8 cellular contexts compared by ENCODE assay signal in genomic region chr6:31822038-31822821, GRCh38. TPM values are rescaled to one million over a fixed set of nuclear protein-coding genes. Genes with fewer than 3 reads are reported as not detected.
DNase-seq lines count a peak whose midpoint lies in the region; ATAC-seq, FAIRE-seq and TF ChIP-seq lines count a peak whose summit lies in the region.

No MANE protein-coding gene starts in this region.

- TF ChIP-seq CTCF in WERI-Rb-1 (IDR thresholded peaks at IDR 0.05; ENCODE audit: low read depth, low read length) (no peak), kidney (IDR thresholded peaks at IDR 0.05; ENCODE audit: borderline replicate concordance, extremely low read depth, insufficient read depth) (no peak), smooth muscle cell (IDR thresholded peaks at IDR 0.05; ENCODE audit: borderline replicate concordance, insufficient read depth, poor library complexity, severe bottlenecking) (no peak)

- peaks cover 4% of the 10 kb centered on the region for H4K20me1 ChIP-seq in smooth muscle cell (ENCODE audit: low read depth)

- DNase-seq in AG08395 (ENCODE audit: low spot score) (peak; percentile 80), LoVo (ENCODE audit: low spot score) (peak; percentile 62), WERI-Rb-1 (no peak), cerebellum (ENCODE audit: low spot score) (peak; percentile 89), kidney (peak; percentile 92), smooth muscle cell (lab: John Stamatoyannopoulos, UW; ENCODE audit: unreplicated experiment) (peak; percentile 38), cerebellar nuclear complex (lab: John Stamatoyannopoulos, UW) (no peak)

- intact Hi-C loops in kidney (cut with DNase I): no loop called here

- H3K9me3 ChIP-seq in WERI-Rb-1 (ENCODE audit: severe bottlenecking) (peaks cover 14% of the 10 kb centered on the region), kidney (ENCODE audit: control insufficient read depth in 1 of 2, low read length in 2 of 2) (no peaks in the 10 kb centered on the region), smooth muscle cell (replicated peaks; ENCODE audit: low read depth) (no peaks in the 10 kb centered on the region)

- H3K27me3 ChIP-seq in WERI-Rb-1 (ENCODE audit: insufficient read depth, low read depth, severe bottlenecking) (no peaks in the 10 kb centered on the region), smooth muscle cell (ENCODE audit: low read depth) (no peaks in the 10 kb centered on the region)

- H3K4me1 ChIP-seq in kidney (ENCODE audit: control insufficient read depth in 1 of 2, insufficient read depth in 1 of 2, low read depth in 1 of 2, low read length in 2 of 2) (peaks cover 18 to 22% of the 10 kb centered on the region in 2 donors), smooth muscle cell (ENCODE audit: low read depth) (peaks cover 22% of the 10 kb centered on the region)

- H3K4me3 ChIP-seq in WERI-Rb-1 (ENCODE audit: low read depth, low read length) (peak overlapping the region; percentile 26; the same call in 1 of the 2 replicates), kidney (ENCODE audit: low read length in 2 of 2) (peak overlapping the region; percentile 73 to 85), smooth muscle cell (peak overlapping the region; percentile 64)

- H3K9ac ChIP-seq in kidney (ENCODE audit: low read length in 2 of 2): peak overlapping the region; percentile 100
- peak overlapping the region; percentile 82 for H3K9ac ChIP-seq in smooth muscle cell (ENCODE audit: low read depth)

- peak; percentile 37 for ATAC-seq in GM18907 (IDR thresholded peaks at IDR 0.05; ENCODE audit: unreplicated experiment)

- no peak for FAIRE-seq in kidney (lab: Jason Lieb, UNC)

- H3K79me2 ChIP-seq in smooth muscle cell (ENCODE audit: low read depth): peaks cover 14% of the 10 kb centered on the region

- H3F3A ChIP-seq in smooth muscle cell (ENCODE audit: low read depth): peaks cover 21% of the 10 kb centered on the region

- WGBS in smooth muscle cell (ENCODE audit: low lambda C conversion rate): 6% methylated on average over 17 of the region's 25 CpGs

- H3K27ac ChIP-seq in WERI-Rb-1 (no peak overlapping the region), kidney (ENCODE audit: low read depth in 2 of 2, low read length in 2 of 2) (peak overlapping the region; percentile 99 to 100), smooth muscle cell (ENCODE audit: low read depth) (peak overlapping the region; percentile 83)

- peak overlapping the region; percentile 86 for H3K4me2 ChIP-seq in smooth muscle cell

- H3K36me3 ChIP-seq in WERI-Rb-1 (no peaks in the 10 kb centered on the region), kidney (ENCODE audit: control insufficient read depth in 1 of 2, insufficient read depth in 2 of 2, low read length in 2 of 2) (no peaks in the 10 kb centered on the region), smooth muscle cell (ENCODE audit: low read depth) (no peaks in the 10 kb centered on the region)

- H2AFZ ChIP-seq in smooth muscle cell (ENCODE audit: low read depth): no peak overlapping the region

RNA-seq across cellular contexts. Expression of gene HSPA1B, which starts 5.3 kb away (rescaled TPM):
- total RNA-seq in cerebellum (97.4 TPM), kidney (142 TPM), smooth muscle cell (33.6 and 43.1 TPM in 2 replicates)
- polyA plus RNA-seq in kidney (ENCODE audit: insufficient read depth, low read depth, low replicate concordance) (175 TPM), smooth muscle cell (30.7 and 36.7 TPM in 2 replicates)

RNA-seq across cellular contexts. Expression of gene HSPA1A, which starts 6.9 kb away (rescaled TPM):
- total RNA-seq in cerebellum: 71.1 TPM
- total RNA-seq in kidney: 133 TPM
- polyA plus RNA-seq in kidney (ENCODE audit: insufficient read depth, low read depth, low replicate concordance): 209 TPM
- total RNA-seq in smooth muscle cell: 52.6 and 59.5 TPM in 2 replicates
- 61.2 and 71.6 TPM in 2 replicates for polyA plus RNA-seq in smooth muscle cell

RNA-seq across cellular contexts. Expression of gene HSPA1L, which starts 7.1 kb away (rescaled TPM):
- total RNA-seq in cerebellum (4.2 TPM), kidney (1.7 TPM), smooth muscle cell (0.63 and 0.94 TPM in 2 replicates)
- polyA plus RNA-seq in kidney (ENCODE audit: insufficient read depth, low read depth, low replicate concordance) (2.3 TPM), smooth muscle cell (0.19 and 1.0 TPM in 2 replicates)

RNA-seq across cellular contexts. Expression of gene LSM2, which starts 15.5 kb away (rescaled TPM):
- total RNA-seq in cerebellum: 17.7 TPM
- 41.6 TPM for total RNA-seq in kidney
- 70.6 TPM for polyA plus RNA-seq in kidney (ENCODE audit: insufficient read depth, low read depth, low replicate concordance)
- total RNA-seq in smooth muscle cell: 62.0 and 91.2 TPM in 2 replicates
- polyA plus RNA-seq in smooth muscle cell: 73.6 and 81.6 TPM in 2 replicates

RNA-seq across cellular contexts. Expression of gene VARS1, which starts 26.7 kb away (rescaled TPM):
- total RNA-seq in cerebellum (23.0 TPM), kidney (79.0 TPM), smooth muscle cell (31.9 and 60.8 TPM in 2 replicates)
- polyA plus RNA-seq in kidney (ENCODE audit: insufficient read depth, low read depth, low replicate concordance) (30.3 TPM), smooth muscle cell (76.9 and 80.8 TPM in 2 replicates)

Comparison
In these comparisons a context has a peak if more than half of its experiments do, and no peak if none do; other contexts are left out.
1. DNase-seq: peak in AG08395 (single experiment), LoVo (single experiment), cerebellum (single experiment), kidney (single experiment) and smooth muscle cell (single experiment); none in WERI-Rb-1 (single experiment) and cerebellar nuclear complex (0 of 2).
2. H3K4me3 ChIP-seq: peak in every context shown above with its lines; median percentile 79 in kidney; 64 in smooth muscle cell; 26 in WERI-Rb-1.